In genomic region chr20:56389807-56390206, GRCh38 we compare ENCODE assay signal across 1 cellular context.
TF ChIP-seq lines count a peak whose summit lies in the region.

No MANE protein-coding gene starts in this region.

TF ChIP-seq in IMR-90, 13 proteins besides CTCF, POLR2A, EP300 and RAD21:
- TF ChIP-seq MXI1 (IDR thresholded peaks at IDR 0.05; ENCODE audit: borderline replicate concordance, low read depth, low read length) (no peak), USF2 (IDR thresholded peaks at IDR 0.05; ENCODE audit: low read depth, low read length) (no peak), CEBPB (IDR thresholded peaks at IDR 0.05; ENCODE audit: low read depth, low read length) (no peak), RFX5 (IDR thresholded peaks at IDR 0.05; ENCODE audit: low read depth, low read length) (no peak), FOS (IDR thresholded peaks at IDR 0.05; ENCODE audit: low read depth, low read length) (no peak), BHLHE40 (IDR thresholded peaks at IDR 0.05; ENCODE audit: low read depth, low read length) (no peak), MAZ (IDR thresholded peaks at IDR 0.05; ENCODE audit: borderline replicate concordance, low read depth, low read length) (no peak), CHD1 (IDR thresholded peaks at IDR 0.05; ENCODE audit: low read depth, low read length) (no peak), NFE2L2 (IDR thresholded peaks at IDR 0.05; ENCODE audit: low read depth, low read length) (no peak), MAFK (IDR thresholded peaks at IDR 0.05; ENCODE audit: low read depth, low read length) (no peak)
